In the genomic region with DNA sequence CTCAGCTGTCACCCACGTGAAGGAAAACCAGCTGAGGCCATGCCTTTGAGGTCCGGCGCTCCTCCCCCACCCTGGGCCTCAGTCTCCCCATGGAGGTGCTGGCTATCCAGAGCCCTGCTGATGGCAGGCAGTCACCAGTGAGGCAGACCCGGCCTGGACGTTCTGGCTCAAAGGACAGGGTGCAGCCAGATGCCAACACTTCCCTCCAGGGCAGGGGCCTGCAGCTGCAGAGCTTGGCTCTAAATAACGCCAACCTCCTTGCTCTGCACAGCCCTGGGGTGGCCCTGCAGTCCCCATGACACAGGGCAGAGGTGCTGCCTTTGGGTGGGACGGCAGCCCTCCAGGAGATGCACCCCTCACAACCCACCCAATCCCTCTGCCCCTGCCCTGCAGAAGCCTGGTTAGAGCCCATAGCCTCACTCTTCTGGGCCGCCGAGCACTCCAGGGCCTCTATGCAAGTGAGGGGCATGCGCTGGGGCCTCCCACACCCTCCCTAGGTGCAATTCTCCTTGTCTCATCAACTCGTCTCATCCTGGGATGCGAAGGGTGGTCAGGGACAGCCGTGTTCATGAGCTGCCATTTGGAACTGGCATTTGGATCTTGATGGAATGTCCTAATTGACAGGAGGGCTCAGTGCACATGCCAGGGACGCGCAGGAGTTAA, we compare ENCODE assay signal across 10 cellular contexts. TPM values are rescaled to one million over a fixed set of nuclear protein-coding genes. Genes with fewer than 3 reads are reported as not detected.
DNase-seq lines count a peak whose midpoint lies in the region; ATAC-seq and TF ChIP-seq lines count a peak whose summit lies in the region.
"Had no signal": no experiment of that assay in that cellular context is flagged by ENCODE, and none has a peak within 500 bp of the region (broad histone marks: within the 10 kb centered on the region; RNA-seq: fewer than 3 reads in every experiment).

No MANE protein-coding gene starts in this region.

- TF ChIP-seq POLR2A in body of pancreas (IDR thresholded peaks at IDR 0.05) = no peak

- no peaks in the 10 kb centered on the region for H4K20me1 ChIP-seq in Karpas-422 (ENCODE audit: insufficient read depth, low read depth, low read length)

- H2AFZ ChIP-seq in Karpas-422 (ENCODE audit: low read length) = no peak overlapping the region

- H3K27me3 ChIP-seq in Karpas-422 (ENCODE audit: low read length) (no peaks in the 10 kb centered on the region), body of pancreas (no peaks in the 10 kb centered on the region), lower lobe of right lung (ENCODE audit: low read depth) (no peaks in the 10 kb centered on the region)

- H3K4me3 ChIP-seq in Karpas-422 (ENCODE audit: low read length) = peak overlapping the region; percentile 53; the same call in 1 of the 2 replicates
- H3K4me3 ChIP-seq in body of pancreas = no peak overlapping the region
- H3K4me3 ChIP-seq in lower lobe of right lung = no peak overlapping the region

- H3K27ac ChIP-seq in Karpas-422 (ENCODE audit: low read length) (peak overlapping the region; percentile 98), body of pancreas (peak overlapping the region; percentile 74 to 97 (median 84)), lower lobe of right lung (peak overlapping the region; percentile 78), substantia nigra (ENCODE audit: low read depth, low read length, poor library complexity, severe bottlenecking) (peak overlapping the region; percentile 23)

- peak; percentile 77 for DNase-seq in Karpas-422
- no peak for DNase-seq in body of pancreas
- DNase-seq in lower lobe of right lung = no peak
- no peak for DNase-seq in substantia nigra (lab: John Stamatoyannopoulos, UW)
- DNase-seq in NCI-H1092 (lab: John Stamatoyannopoulos, UW) = no peak
- no peak for DNase-seq in hippocampal formation (lab: John Stamatoyannopoulos, UW)
- DNase-seq: effector memory CD8-positive, alpha-beta T cell; mammary epithelial cell had no signal

- peak overlapping the region; percentile 64 for H3K4me2 ChIP-seq in Karpas-422 (ENCODE audit: low read depth, low read length, poor library complexity, severe bottlenecking)

- ATAC-seq in body of pancreas = no peak
- no peak for ATAC-seq in lower lobe of right lung
- no peak for ATAC-seq in GM18868 (IDR thresholded peaks at IDR 0.05; ENCODE audit: unreplicated experiment)
- ATAC-seq in GM19455 (IDR thresholded peaks at IDR 0.05; ENCODE audit: unreplicated experiment) = no peak
- ATAC-seq: effector memory CD8-positive, alpha-beta T cell had no signal

- H3K9me2 ChIP-seq in Karpas-422 (replicated peaks; ENCODE audit: insufficient read depth, low read length) = no peaks in the 10 kb centered on the region

- no peak for TF ChIP-seq CTCF in body of pancreas (IDR thresholded peaks at IDR 0.05)
- TF ChIP-seq CTCF in lower lobe of right lung (IDR thresholded peaks at IDR 0.05) = no peak

- WGBS in body of pancreas, 2 donors = 67 to 73% methylated on average over 7 to 13 of the region's 15 CpGs

- peaks cover 11% of the 10 kb centered on the region for H3K79me2 ChIP-seq in Karpas-422 (ENCODE audit: low read length)

- intact Hi-C loops in body of pancreas (cut with DNase I) (no loop called here), lower lobe of right lung (cut with DNase I) (no loop called here)

- H3K9me3 ChIP-seq in Karpas-422 (ENCODE audit: low read length) (no peaks in the 10 kb centered on the region), body of pancreas (no peaks in the 10 kb centered on the region), lower lobe of right lung (no peaks in the 10 kb centered on the region)

- peak overlapping the region; percentile 81 for H3K9ac ChIP-seq in Karpas-422 (ENCODE audit: low read length)

- H3K4me1 ChIP-seq in Karpas-422 (ENCODE audit: low read length) (peaks cover 77% of the 10 kb centered on the region), body of pancreas (peaks cover 100% of the 10 kb centered on the region), lower lobe of right lung (peaks cover 83% of the 10 kb centered on the region)

- no peaks in the 10 kb centered on the region for H3K36me3 ChIP-seq in Karpas-422 (ENCODE audit: insufficient read depth, low read length)
- no peaks in the 10 kb centered on the region for H3K36me3 ChIP-seq in body of pancreas (replicated peaks in 1 of 2; ENCODE audit: insufficient read depth in 1 of 2, low read depth in 2 of 2)
- H3K36me3 ChIP-seq in lower lobe of right lung = no peaks in the 10 kb centered on the region

RNA-seq across cellular contexts. Expression of a gene that starts 30.4 kb away (rescaled TPM):
- total RNA-seq in Karpas-422 (2014; rRNA removed; shearing (Covaris generic); ENCODE audit: low replicate concordance) = 18.3 and 25.6 TPM in 2 replicates
- total RNA-seq in body of pancreas (10 to 100 TPM in 1 of 2 donors, 1 to 10 TPM in 1; 8.9 to 10.1 TPM), lower lobe of right lung (15.3 TPM)

Comparison
In these comparisons a context has a peak if more than half of its experiments do, and no peak if none do; other contexts are left out.
1. H3K27ac ChIP-seq: peak in every context shown above with its lines; median percentile 98 in Karpas-422; 84 in body of pancreas; 78 in lower lobe of right lung; 23 in substantia nigra.